Comparison of ENCODE assay signal across 9 cellular contexts in genomic region chr10:48608279-48608681, GRCh38. TPM values are rescaled to one million over a fixed set of nuclear protein-coding genes. Genes with fewer than 3 reads are reported as not detected.
DNase-seq lines count a peak whose midpoint lies in the region; ATAC-seq, FAIRE-seq and TF ChIP-seq lines count a peak whose summit lies in the region.
"Had no signal": no experiment of that assay in that cellular context is flagged by ENCODE, and none has a peak within 500 bp of the region (broad histone marks: within the 10 kb centered on the region; RNA-seq: fewer than 3 reads in every experiment).

No MANE protein-coding gene starts in this region.

- peak in 2 of 3 experiments; percentile 13 to 37 for DNase-seq in NCI-H1417 (lab: John Stamatoyannopoulos, UW)
- no peak for DNase-seq in NCI-H1417 treated with DMSO at 0.1 percent for 48 hours (lab: John Stamatoyannopoulos, UW)
- DNase-seq in GM19239 (ENCODE audit: insufficient read length, low spot score): peak; percentile 80
- peak; percentile 61 for DNase-seq in cerebellar cortex (ENCODE audit: low spot score)
- DNase-seq in mesothelial cell of epicardium (ENCODE audit: low spot score in 2 of 2, unreplicated experiment in 2 of 2): no peak
- no peak for DNase-seq in frontal cortex (ENCODE audit: low spot score in 2 of 2)

- H3K27me3 ChIP-seq in OCI-LY3 (ENCODE audit: low read depth, low read length): peaks cover 37% of the 10 kb centered on the region

- peak; percentile 64 for ATAC-seq in HG03135 (IDR thresholded peaks at IDR 0.05; ENCODE audit: unreplicated experiment)

- H3K4me3 ChIP-seq in OCI-LY3 (ENCODE audit: low read length): no peak overlapping the region
- H3K4me3 ChIP-seq: BLaER1 had no signal

- H3K36me3 ChIP-seq in OCI-LY3 (replicated peaks; ENCODE audit: low read depth, low read length): no peaks in the 10 kb centered on the region
- H3K36me3 ChIP-seq: BLaER1 had no signal

- no peak overlapping the region for H3K27ac ChIP-seq in OCI-LY3 (ENCODE audit: low read length)
- H3K27ac ChIP-seq: BLaER1 had no signal

- H3K36me3 Mint-ChIP-seq in mesothelial cell of epicardium: no peaks in the 10 kb centered on the region

- no peaks in the 10 kb centered on the region for H4K20me1 ChIP-seq in OCI-LY3 (ENCODE audit: insufficient read depth, low read length)
- H4K20me1 ChIP-seq: BLaER1 had no signal

- peaks cover 2% of the 10 kb centered on the region for H3K4me1 Mint-ChIP-seq in mesothelial cell of epicardium

- H3K79me2 ChIP-seq in OCI-LY3 (ENCODE audit: low read length): no peaks in the 10 kb centered on the region

- FAIRE-seq in GM19239 (lab: Jason Lieb, UNC) (peak; percentile 97), frontal cortex (lab: Jason Lieb, UNC) (no peak)

- no peaks in the 10 kb centered on the region for H3K9me3 Mint-ChIP-seq in mesothelial cell of epicardium

- TF ChIP-seq CTCF in OCI-LY3 (IDR thresholded peaks at IDR 0.05; ENCODE audit: low read depth, low read length): peak; percentile 68
- peak; percentile 60 for TF ChIP-seq CTCF in mesothelial cell of epicardium (IDR thresholded peaks at IDR 0.05; ENCODE audit: unreplicated experiment)

- no peaks in the 10 kb centered on the region for H3K9me3 ChIP-seq in OCI-LY3 (ENCODE audit: insufficient read depth, low read length)
- H3K9me3 ChIP-seq: BLaER1 had no signal

- H3K4me3 Mint-ChIP-seq in mesothelial cell of epicardium: no peak overlapping the region

- H2AFZ ChIP-seq in OCI-LY3 (ENCODE audit: low read depth, low read length): no peak overlapping the region

- H3K27ac Mint-ChIP-seq in mesothelial cell of epicardium: no peak overlapping the region

- H3K4me1 ChIP-seq in OCI-LY3 (ENCODE audit: low read length): no peaks in the 10 kb centered on the region

- H3K27me3 Mint-ChIP-seq in mesothelial cell of epicardium (ENCODE audit: low read depth): peaks cover 85% of the 10 kb centered on the region

- H3K4me2 ChIP-seq in OCI-LY3 (ENCODE audit: low read length): no peak overlapping the region

- no peak overlapping the region for H3K9ac ChIP-seq in OCI-LY3 (ENCODE audit: low read length)
- H3K9ac ChIP-seq: BLaER1 had no signal

RNA-seq across cellular contexts. Expression of gene ARHGAP22, which starts 3.4 kb away (rescaled TPM):
- 2.9 to 5.1 TPM (median 4.1 TPM) in 3 replicates for total RNA-seq in mesothelial cell of epicardium
- 1.6 TPM for total RNA-seq in frontal cortex

Comparison
In these comparisons a context has a peak if more than half of its experiments do, and no peak if none do; other contexts are left out.
1. DNase-seq: peak in NCI-H1417 (2 of 3), GM19239 (single experiment) and cerebellar cortex (single experiment); none in NCI-H1417 treated with DMSO at 0.1 percent for 48 hours (single experiment), mesothelial cell of epicardium (0 of 2) and frontal cortex (0 of 2).